In the genomic region with DNA sequence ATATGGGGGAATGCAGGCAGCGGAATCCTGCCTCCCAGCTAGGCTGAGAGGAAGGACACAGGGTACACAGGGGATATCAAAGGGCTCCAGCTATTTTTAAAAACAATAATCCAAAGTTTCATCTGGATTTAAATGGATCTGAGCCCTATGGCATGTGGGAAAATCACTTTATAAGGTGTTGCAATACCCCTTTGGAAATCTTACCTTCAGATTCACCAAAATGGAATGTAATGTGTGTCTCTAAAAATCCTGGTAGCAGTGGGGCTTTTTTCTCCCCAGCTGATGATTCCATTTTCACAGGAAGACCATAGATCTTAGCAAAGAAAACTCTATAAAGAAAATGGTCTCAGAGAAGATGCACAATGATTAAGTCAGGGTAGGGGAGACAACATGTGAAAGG, we compare ENCODE assay signal across 19 cellular contexts.
DNase-seq lines count a peak whose midpoint lies in the region; ATAC-seq and TF ChIP-seq lines count a peak whose summit lies in the region.
"Had no signal": no experiment of that assay in that cellular context is flagged by ENCODE, and none has a peak within 500 bp of the region (broad histone marks: within the 10 kb centered on the region; RNA-seq: fewer than 3 reads in every experiment).

No MANE protein-coding gene starts in this region.

- H3K9me3 ChIP-seq in breast epithelium (peaks cover 8 to 11% of the 10 kb centered on the region in 2 donors), skeletal muscle tissue (ENCODE audit: control insufficient read depth in 3 of 3, low read length in 3 of 3) (peaks cover 0 to 4% (median 2%) of the 10 kb centered on the region in 3 donors)
- H3K9me3 ChIP-seq: HAP-1 had no signal

- H3K4me3 Mint-ChIP-seq in MCF 10A (ENCODE audit: unreplicated experiment): no peak overlapping the region
- H3K4me3 Mint-ChIP-seq: CD4-positive, alpha-beta memory T cell had no signal

- ATAC-seq in left ventricle myocardium superior (no peak), GM21619 (IDR thresholded peaks at IDR 0.05; ENCODE audit: unreplicated experiment) (no peak)
- ATAC-seq: HepG2 had no signal

- H3K36me3 Mint-ChIP-seq in MCF 10A (ENCODE audit: insufficient read depth, unreplicated experiment): no peaks in the 10 kb centered on the region
- H3K36me3 Mint-ChIP-seq: CD4-positive, alpha-beta memory T cell had no signal

- peaks cover 7% of the 10 kb centered on the region for H3K4me1 Mint-ChIP-seq in MCF 10A (ENCODE audit: insufficient read depth, unreplicated experiment)
- H3K4me1 Mint-ChIP-seq: CD4-positive, alpha-beta memory T cell had no signal

- H3K4me3 ChIP-seq in breast epithelium (no peak overlapping the region), epithelial cell of esophagus (ENCODE audit: low read length) (no peak overlapping the region), skeletal muscle tissue (ENCODE audit: low read length in 3 of 3) (no peak overlapping the region)
- H3K4me3 ChIP-seq: BLaER1, HAP-1 had no signal

- H3K27ac Mint-ChIP-seq in MCF 10A (ENCODE audit: low read depth, unreplicated experiment): no peak overlapping the region
- H3K27ac Mint-ChIP-seq: CD4-positive, alpha-beta memory T cell had no signal

- no peak for TF ChIP-seq POLR2A in breast epithelium (IDR thresholded peaks at IDR 0.05)

- no TSS peak for BruUV-seq in MCF 10A (replicated peaks; lab: Mats Ljungman, UMichigan)

- POLR2A ChIA-PET in MCF 10A (lab: Yijun Ruan, JAX): no interaction called here
- POLR2A ChIA-PET in RWPE1 (lab: Yijun Ruan, JAX; ENCODE audit: low non-redundant PET): no interaction called here

- TF ChIP-seq CTCF in MCF 10A (IDR thresholded peaks at IDR 0.05; ENCODE audit: unreplicated experiment) (no peak), breast epithelium (IDR thresholded peaks at IDR 0.05) (no peak), RWPE1 (conservative IDR thresholded peaks at IDR 0.05; ENCODE audit: low read depth) (no peak), epithelial cell of esophagus (IDR thresholded peaks at IDR 0.05; ENCODE audit: insufficient read depth, low read depth, low read length, missing control alignments) (no peak)

- H3K9ac ChIP-seq in skeletal muscle tissue (ENCODE audit: low read depth in 1 of 3, low read length in 3 of 3): no peak overlapping the region
- H3K9ac ChIP-seq: BLaER1, KMS-11 had no signal

- no peak overlapping the region for H3K27ac ChIP-seq in breast epithelium
- no peak overlapping the region for H3K27ac ChIP-seq in RWPE1
- peak overlapping the region; percentile 8 for H3K27ac ChIP-seq in skeletal muscle tissue (ENCODE audit: low read depth, low read length)
- H3K27ac ChIP-seq: 22Rv1, BLaER1, KMS-11 had no signal

- DNase-seq in MCF 10A (ENCODE audit: unreplicated experiment): peak; percentile 27
- DNase-seq in breast epithelium (ENCODE audit: low spot score in 2 of 2): no peak
- peak; percentile 20 for DNase-seq in RWPE1 (ENCODE audit: low spot score)
- peak; percentile 50 for DNase-seq in epithelial cell of esophagus (ENCODE audit: low read depth)
- no peak for DNase-seq in UCSD-AML1 (lab: John Stamatoyannopoulos, UW; ENCODE audit: unreplicated experiment)
- no peak for DNase-seq in left ventricle myocardium superior
- DNase-seq: CD4-positive, alpha-beta memory T cell; NCI-H1417 treated with DMSO at 0.1 percent for 48 hours; NCI-H1930; NCI-H526 treated with DMSO at 0.1 percent for 48 hours; Right ventricle myocardium superior; SW 1271 had no signal

- intact Hi-C loops in MCF 10A (cut with micrococcal nuclease): no loop called here
- intact Hi-C loops in breast epithelium (cut with DNase I; ENCODE audit: low total_unique reads): no loop called here
- intact Hi-C loops in left ventricle myocardium superior (cut with micrococcal nuclease): no loop called here

- H3K27me3 ChIP-seq in breast epithelium (no peaks in the 10 kb centered on the region), skeletal muscle tissue (ENCODE audit: control insufficient read depth in 3 of 3, insufficient read depth in 3 of 3, low read length in 3 of 3) (no peaks in the 10 kb centered on the region)
- H3K27me3 ChIP-seq: BLaER1 had no signal

- no peaks in the 10 kb centered on the region for H3K4me1 ChIP-seq in breast epithelium
- no peaks in the 10 kb centered on the region for H3K4me1 ChIP-seq in skeletal muscle tissue (ENCODE audit: control insufficient read depth in 3 of 3, insufficient read depth in 3 of 3, low read length in 3 of 3)
- H3K4me1 ChIP-seq: BLaER1, HAP-1 had no signal

- H3K36me3 ChIP-seq in breast epithelium (no peaks in the 10 kb centered on the region), skeletal muscle tissue (ENCODE audit: control insufficient read depth in 3 of 3, insufficient read depth in 3 of 3, low read length in 3 of 3) (no peaks in the 10 kb centered on the region)
- H3K36me3 ChIP-seq: BLaER1, HAP-1 had no signal

- peaks cover 8% of the 10 kb centered on the region for H3K9me3 Mint-ChIP-seq in MCF 10A (ENCODE audit: unreplicated experiment)

- H3K27me3 Mint-ChIP-seq in MCF 10A (ENCODE audit: insufficient read depth, unreplicated experiment): no peaks in the 10 kb centered on the region

- CTCF ChIA-PET in MCF 10A (lab: Yijun Ruan, JAX) (interaction anchor here (0.7 kb wide), 1 partner anchor 387 kb away, joined by 3 read pairs; no protein-coding TSS in a partner anchor), RWPE1 (lab: Yijun Ruan, JAX) (interaction anchor here (0.5 kb wide), 1 partner anchor 17 kb away, joined by 7 read pairs; no protein-coding TSS in a partner anchor)

Comparison
In these comparisons a context has a peak if more than half of its experiments do, and no peak if none do; other contexts are left out.
1. DNase-seq: peak in MCF 10A (single experiment), RWPE1 (single experiment) and epithelial cell of esophagus (single experiment); none in breast epithelium (0 of 2), UCSD-AML1 (single experiment) and left ventricle myocardium superior (single experiment).